In the genomic region with DNA sequence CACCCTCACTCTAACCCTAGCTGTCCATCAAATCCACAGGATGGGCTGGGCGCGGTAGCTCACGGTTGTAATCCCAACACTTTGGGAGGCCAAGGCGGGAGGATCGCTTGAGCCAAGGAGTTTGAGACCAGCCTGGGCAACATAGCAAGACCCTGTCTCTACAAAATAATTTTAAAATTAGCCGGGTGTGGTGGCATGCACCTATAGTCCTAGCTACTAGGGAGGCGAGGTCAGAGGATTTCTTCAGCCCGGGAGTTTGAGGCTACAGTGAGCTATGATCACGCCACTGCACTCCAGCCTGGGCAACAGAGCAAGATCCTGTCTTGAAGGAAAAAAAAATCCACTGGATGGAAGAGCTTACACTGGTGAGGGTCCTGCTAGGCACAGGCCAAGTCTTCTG, we compare ENCODE assay signal across 2 cellular contexts. TPM values are rescaled to one million over a fixed set of nuclear protein-coding genes. Genes with fewer than 3 reads are reported as not detected.
"Had no signal": no experiment of that assay in that cellular context is flagged by ENCODE, and none has a peak within 500 bp of the region (broad histone marks: within the 10 kb centered on the region; RNA-seq: fewer than 3 reads in every experiment).

No MANE protein-coding gene starts in this region.

RNA-seq across cellular contexts. Expression of gene MLXIPL, which starts 6.8 kb away (rescaled TPM):
- total RNA-seq: OCI-LY7, RPMI7951 had no signal
